1 cellular context compared by ENCODE assay signal in the genomic region with DNA sequence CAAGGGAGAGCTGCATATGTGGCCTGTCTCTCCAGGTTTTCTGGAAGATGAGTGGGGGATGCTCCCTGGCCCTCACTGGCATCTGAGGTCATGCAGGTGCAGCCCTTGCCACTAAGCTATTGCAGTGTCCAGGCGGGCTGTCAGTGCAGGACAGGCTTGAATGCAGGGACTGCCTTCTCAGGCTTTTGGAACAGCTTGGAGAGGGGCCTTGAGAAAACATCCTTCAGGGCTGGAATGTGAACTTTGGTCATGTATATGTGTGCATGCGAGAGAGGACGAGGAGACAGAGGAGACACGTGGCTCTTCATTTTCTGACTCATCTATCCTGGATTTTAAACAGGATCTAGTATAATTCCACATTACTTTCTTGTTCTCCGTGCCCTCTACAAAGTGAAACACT.
TF ChIP-seq lines count a peak whose summit lies in the region.

No MANE protein-coding gene starts in this region.

TF ChIP-seq in HepG2, 621 proteins besides CTCF, POLR2A, EP300 and RAD21 (continued from another document and continues in another):
- TF ChIP-seq, protein P1, sequence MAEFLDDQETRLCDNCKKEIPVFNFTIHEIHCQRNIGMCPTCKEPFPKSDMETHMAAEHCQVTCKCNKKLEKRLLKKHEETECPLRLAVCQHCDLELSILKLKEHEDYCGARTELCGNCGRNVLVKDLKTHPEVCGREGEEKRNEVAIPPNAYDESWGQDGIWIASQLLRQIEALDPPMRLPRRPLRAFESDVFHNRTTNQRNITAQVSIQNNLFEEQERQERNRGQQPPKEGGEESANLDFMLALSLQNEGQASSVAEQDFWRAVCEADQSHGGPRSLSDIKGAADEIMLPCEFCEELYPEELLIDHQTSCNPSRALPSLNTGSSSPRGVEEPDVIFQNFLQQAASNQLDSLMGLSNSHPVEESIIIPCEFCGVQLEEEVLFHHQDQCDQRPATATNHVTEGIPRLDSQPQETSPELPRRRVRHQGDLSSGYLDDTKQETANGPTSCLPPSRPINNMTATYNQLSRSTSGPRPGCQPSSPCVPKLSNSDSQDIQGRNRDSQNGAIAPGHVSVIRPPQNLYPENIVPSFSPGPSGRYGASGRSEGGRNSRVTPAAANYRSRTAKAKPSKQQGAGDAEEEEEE (CRISPR knock-in tag; IDR thresholded peaks at IDR 0.05; ENCODE audit: borderline replicate concordance), result no peak
- no peak for TF ChIP-seq NONO (IDR thresholded peaks at IDR 0.05)
- no peak for TF ChIP-seq NONO (CRISPR knock-in tag; conservative IDR thresholded peaks at IDR 0.05)
- TF ChIP-seq HES4 (CRISPR knock-in tag; IDR thresholded peaks at IDR 0.05; ENCODE audit: borderline replicate concordance), result no peak
- TF ChIP-seq PHF8 (CRISPR knock-in tag; IDR thresholded peaks at IDR 0.05), result no peak
- TF ChIP-seq IRX3 (CRISPR knock-in tag; IDR thresholded peaks at IDR 0.05; ENCODE audit: borderline replicate concordance, low read depth), result no peak
- no peak for TF ChIP-seq HOXD1 (CRISPR knock-in tag; IDR thresholded peaks at IDR 0.05)
- TF ChIP-seq DPF2 (CRISPR knock-in tag; IDR thresholded peaks at IDR 0.05; ENCODE audit: borderline replicate concordance, low read depth), result no peak
- no peak for TF ChIP-seq SAFB2 (CRISPR knock-in tag; IDR thresholded peaks at IDR 0.05; ENCODE audit: borderline replicate concordance, low read depth)
- TF ChIP-seq DMAP1 (CRISPR knock-in tag; IDR thresholded peaks at IDR 0.05), result peak; percentile 43; the same call in 1 of the 2 replicates
- TF ChIP-seq, protein P2, sequence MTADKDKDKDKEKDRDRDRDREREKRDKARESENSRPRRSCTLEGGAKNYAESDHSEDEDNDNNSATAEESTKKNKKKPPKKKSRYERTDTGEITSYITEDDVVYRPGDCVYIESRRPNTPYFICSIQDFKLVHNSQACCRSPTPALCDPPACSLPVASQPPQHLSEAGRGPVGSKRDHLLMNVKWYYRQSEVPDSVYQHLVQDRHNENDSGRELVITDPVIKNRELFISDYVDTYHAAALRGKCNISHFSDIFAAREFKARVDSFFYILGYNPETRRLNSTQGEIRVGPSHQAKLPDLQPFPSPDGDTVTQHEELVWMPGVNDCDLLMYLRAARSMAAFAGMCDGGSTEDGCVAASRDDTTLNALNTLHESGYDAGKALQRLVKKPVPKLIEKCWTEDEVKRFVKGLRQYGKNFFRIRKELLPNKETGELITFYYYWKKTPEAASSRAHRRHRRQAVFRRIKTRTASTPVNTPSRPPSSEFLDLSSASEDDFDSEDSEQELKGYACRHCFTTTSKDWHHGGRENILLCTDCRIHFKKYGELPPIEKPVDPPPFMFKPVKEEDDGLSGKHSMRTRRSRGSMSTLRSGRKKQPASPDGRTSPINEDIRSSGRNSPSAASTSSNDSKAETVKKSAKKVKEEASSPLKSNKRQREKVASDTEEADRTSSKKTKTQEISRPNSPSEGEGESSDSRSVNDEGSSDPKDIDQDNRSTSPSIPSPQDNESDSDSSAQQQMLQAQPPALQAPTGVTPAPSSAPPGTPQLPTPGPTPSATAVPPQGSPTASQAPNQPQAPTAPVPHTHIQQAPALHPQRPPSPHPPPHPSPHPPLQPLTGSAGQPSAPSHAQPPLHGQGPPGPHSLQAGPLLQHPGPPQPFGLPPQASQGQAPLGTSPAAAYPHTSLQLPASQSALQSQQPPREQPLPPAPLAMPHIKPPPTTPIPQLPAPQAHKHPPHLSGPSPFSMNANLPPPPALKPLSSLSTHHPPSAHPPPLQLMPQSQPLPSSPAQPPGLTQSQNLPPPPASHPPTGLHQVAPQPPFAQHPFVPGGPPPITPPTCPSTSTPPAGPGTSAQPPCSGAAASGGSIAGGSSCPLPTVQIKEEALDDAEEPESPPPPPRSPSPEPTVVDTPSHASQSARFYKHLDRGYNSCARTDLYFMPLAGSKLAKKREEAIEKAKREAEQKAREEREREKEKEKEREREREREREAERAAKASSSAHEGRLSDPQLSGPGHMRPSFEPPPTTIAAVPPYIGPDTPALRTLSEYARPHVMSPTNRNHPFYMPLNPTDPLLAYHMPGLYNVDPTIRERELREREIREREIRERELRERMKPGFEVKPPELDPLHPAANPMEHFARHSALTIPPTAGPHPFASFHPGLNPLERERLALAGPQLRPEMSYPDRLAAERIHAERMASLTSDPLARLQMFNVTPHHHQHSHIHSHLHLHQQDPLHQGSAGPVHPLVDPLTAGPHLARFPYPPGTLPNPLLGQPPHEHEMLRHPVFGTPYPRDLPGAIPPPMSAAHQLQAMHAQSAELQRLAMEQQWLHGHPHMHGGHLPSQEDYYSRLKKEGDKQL (CRISPR knock-in tag; IDR thresholded peaks at IDR 0.05; ENCODE audit: low read depth), result no peak
- no peak for TF ChIP-seq MEIS2 (CRISPR knock-in tag; IDR thresholded peaks at IDR 0.05)
- TF ChIP-seq ZNF782 (CRISPR knock-in tag; IDR thresholded peaks at IDR 0.05; ENCODE audit: borderline replicate concordance), result no peak
- TF ChIP-seq ASH2L (IDR thresholded peaks at IDR 0.05; ENCODE audit: insufficient read length, low read depth, low read length), result no peak
- TF ChIP-seq SYNCRIP (IDR thresholded peaks at IDR 0.05; ENCODE audit: insufficient read depth, low read depth, low read length), result no peak
- no peak for TF ChIP-seq YY1 (IDR thresholded peaks at IDR 0.05; ENCODE audit: insufficient read depth, insufficient replicate concordance, low read depth, low read length)
- no peak for TF ChIP-seq ZNF3 (CRISPR knock-in tag; IDR thresholded peaks at IDR 0.05)
- no peak for TF ChIP-seq GATAD1 (CRISPR knock-in tag; IDR thresholded peaks at IDR 0.05)
- TF ChIP-seq ZNF333 (CRISPR knock-in tag; IDR thresholded peaks at IDR 0.05; ENCODE audit: borderline replicate concordance), result no peak
- TF ChIP-seq, protein P3, sequence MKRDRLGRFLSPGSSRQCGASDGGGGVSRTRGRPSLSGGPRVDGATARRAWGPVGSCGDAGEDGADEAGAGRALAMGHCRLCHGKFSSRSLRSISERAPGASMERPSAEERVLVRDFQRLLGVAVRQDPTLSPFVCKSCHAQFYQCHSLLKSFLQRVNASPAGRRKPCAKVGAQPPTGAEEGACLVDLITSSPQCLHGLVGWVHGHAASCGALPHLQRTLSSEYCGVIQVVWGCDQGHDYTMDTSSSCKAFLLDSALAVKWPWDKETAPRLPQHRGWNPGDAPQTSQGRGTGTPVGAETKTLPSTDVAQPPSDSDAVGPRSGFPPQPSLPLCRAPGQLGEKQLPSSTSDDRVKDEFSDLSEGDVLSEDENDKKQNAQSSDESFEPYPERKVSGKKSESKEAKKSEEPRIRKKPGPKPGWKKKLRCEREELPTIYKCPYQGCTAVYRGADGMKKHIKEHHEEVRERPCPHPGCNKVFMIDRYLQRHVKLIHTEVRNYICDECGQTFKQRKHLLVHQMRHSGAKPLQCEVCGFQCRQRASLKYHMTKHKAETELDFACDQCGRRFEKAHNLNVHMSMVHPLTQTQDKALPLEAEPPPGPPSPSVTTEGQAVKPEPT (CRISPR knock-in tag; IDR thresholded peaks at IDR 0.05; ENCODE audit: low read depth), result no peak
- no peak for TF ChIP-seq PCBP1 (IDR thresholded peaks at IDR 0.05; ENCODE audit: borderline replicate concordance, low read depth, low read length)
- TF ChIP-seq NFE2L1 (CRISPR knock-in tag; IDR thresholded peaks at IDR 0.05; ENCODE audit: borderline replicate concordance), result no peak
- TF ChIP-seq FOXA3 (CRISPR knock-in tag; IDR thresholded peaks at IDR 0.05), result 0 out of 2 replicates have a peak, but pooled peaks have one; percentile 27
- TF ChIP-seq, protein P4, sequence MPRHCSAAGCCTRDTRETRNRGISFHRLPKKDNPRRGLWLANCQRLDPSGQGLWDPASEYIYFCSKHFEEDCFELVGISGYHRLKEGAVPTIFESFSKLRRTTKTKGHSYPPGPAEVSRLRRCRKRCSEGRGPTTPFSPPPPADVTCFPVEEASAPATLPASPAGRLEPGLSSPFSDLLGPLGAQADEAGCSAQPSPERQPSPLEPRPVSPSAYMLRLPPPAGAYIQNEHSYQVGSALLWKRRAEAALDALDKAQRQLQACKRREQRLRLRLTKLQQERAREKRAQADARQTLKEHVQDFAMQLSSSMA (CRISPR knock-in tag; IDR thresholded peaks at IDR 0.05), result no peak
- no peak for TF ChIP-seq HNRNPLL (IDR thresholded peaks at IDR 0.05; ENCODE audit: low read depth, low read length, poor library complexity, severe bottlenecking)
- TF ChIP-seq, protein P5, sequence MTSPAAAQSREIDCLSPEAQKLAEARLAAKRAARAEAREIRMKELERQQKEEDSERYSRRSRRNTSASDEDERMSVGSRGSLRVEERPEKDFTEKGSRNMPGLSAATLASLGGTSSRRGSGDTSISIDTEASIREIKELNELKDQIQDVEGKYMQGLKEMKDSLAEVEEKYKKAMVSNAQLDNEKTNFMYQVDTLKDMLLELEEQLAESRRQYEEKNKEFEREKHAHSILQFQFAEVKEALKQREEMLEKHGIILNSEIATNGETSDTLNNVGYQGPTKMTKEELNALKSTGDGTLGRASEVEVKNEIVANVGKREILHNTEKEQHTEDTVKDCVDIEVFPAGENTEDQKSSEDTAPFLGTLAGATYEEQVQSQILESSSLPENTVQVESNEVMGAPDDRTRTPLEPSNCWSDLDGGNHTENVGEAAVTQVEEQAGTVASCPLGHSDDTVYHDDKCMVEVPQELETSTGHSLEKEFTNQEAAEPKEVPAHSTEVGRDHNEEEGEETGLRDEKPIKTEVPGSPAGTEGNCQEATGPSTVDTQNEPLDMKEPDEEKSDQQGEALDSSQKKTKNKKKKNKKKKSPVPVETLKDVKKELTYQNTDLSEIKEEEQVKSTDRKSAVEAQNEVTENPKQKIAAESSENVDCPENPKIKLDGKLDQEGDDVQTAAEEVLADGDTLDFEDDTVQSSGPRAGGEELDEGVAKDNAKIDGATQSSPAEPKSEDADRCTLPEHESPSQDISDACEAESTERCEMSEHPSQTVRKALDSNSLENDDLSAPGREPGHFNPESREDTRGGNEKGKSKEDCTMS (CRISPR knock-in tag; conservative IDR thresholded peaks at IDR 0.05), result no peak
- TF ChIP-seq, protein P6, sequence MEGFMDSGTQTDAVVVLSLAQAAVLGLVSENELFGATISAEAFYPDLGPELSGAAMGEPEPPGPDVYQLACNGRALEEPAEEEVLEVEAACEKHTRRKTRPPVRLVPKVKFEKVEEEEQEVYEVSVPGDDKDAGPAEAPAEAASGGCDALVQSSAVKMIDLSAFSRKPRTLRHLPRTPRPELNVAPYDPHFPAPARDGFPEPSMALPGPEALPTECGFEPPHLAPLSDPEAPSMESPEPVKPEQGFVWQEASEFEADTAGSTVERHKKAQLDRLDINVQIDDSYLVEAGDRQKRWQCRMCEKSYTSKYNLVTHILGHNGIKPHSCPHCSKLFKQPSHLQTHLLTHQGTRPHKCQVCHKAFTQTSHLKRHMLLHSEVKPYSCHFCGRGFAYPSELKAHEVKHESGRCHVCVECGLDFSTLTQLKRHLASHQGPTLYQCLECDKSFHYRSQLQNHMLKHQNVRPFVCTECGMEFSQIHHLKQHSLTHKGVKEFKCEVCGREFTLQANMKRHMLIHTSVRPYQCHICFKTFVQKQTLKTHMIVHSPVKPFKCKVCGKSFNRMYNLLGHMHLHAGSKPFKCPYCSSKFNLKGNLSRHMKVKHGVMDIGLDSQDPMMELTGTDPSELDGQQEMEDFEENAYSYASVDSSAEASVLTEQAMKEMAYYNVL (CRISPR knock-in tag; IDR thresholded peaks at IDR 0.05; ENCODE audit: borderline replicate concordance), result no peak
- TF ChIP-seq SOX13 (IDR thresholded peaks at IDR 0.05), result no peak
- TF ChIP-seq SOX13 (CRISPR knock-in tag; conservative IDR thresholded peaks at IDR 0.05 in 1 of 2, IDR thresholded peaks at IDR 0.05 in 1 of 2), result peak in 1 of 2 experiments; percentile 35; a peak in 1 of 4 replicates
- no peak for TF ChIP-seq ZNF562 (CRISPR knock-in tag; IDR thresholded peaks at IDR 0.05; ENCODE audit: borderline replicate concordance)
- TF ChIP-seq, protein P7, sequence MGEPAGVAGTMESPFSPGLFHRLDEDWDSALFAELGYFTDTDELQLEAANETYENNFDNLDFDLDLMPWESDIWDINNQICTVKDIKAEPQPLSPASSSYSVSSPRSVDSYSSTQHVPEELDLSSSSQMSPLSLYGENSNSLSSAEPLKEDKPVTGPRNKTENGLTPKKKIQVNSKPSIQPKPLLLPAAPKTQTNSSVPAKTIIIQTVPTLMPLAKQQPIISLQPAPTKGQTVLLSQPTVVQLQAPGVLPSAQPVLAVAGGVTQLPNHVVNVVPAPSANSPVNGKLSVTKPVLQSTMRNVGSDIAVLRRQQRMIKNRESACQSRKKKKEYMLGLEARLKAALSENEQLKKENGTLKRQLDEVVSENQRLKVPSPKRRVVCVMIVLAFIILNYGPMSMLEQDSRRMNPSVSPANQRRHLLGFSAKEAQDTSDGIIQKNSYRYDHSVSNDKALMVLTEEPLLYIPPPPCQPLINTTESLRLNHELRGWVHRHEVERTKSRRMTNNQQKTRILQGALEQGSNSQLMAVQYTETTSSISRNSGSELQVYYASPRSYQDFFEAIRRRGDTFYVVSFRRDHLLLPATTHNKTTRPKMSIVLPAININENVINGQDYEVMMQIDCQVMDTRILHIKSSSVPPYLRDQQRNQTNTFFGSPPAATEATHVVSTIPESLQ (CRISPR knock-in tag; conservative IDR thresholded peaks at IDR 0.05), result no peak
